ENCODE assay signal across 16 cellular contexts in the genomic region with DNA sequence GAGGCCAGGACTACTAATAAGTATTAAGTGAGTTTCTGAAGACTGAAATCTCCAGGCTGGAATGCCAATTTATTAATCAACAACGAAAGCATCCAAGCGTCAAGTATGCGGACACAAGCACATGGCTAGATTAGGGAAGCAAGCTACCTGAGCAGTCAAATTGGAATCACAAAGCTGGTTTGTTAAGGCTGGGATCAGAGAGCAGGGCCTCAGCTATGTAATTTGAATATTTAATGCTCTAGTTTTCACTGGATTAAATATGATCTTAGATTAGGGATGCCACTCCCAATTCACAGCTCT. TPM values are rescaled to one million over a fixed set of nuclear protein-coding genes. Genes with fewer than 3 reads are reported as not detected.
DNase-seq lines count a peak whose midpoint lies in the region; ATAC-seq and TF ChIP-seq lines count a peak whose summit lies in the region.
"Had no signal": no experiment of that assay in that cellular context is flagged by ENCODE, and none has a peak within 500 bp of the region (broad histone marks: within the 10 kb centered on the region; RNA-seq: fewer than 3 reads in every experiment).

No MANE protein-coding gene starts in this region.

- H3K9ac ChIP-seq in skeletal muscle satellite cell (ENCODE audit: low read depth, low read length), result peak overlapping the region; percentile 88

- H3K4me3 ChIP-seq in RWPE2 (ENCODE audit: severe bottlenecking) (no peak overlapping the region), skeletal muscle satellite cell (ENCODE audit: low read length) (peak overlapping the region; percentile 37)
- H3K4me3 ChIP-seq: HAP-1, right atrium auricular region, testis had no signal

- H3K27me3 Mint-ChIP-seq in HFFc6 (ENCODE audit: insufficient read depth), result peaks cover 3% of the 10 kb centered on the region; the same call in 1 of the 2 replicates

- H3K9me3 Mint-ChIP-seq in HFFc6, result no peaks in the 10 kb centered on the region

- no peak for ATAC-seq in RWPE2 (ENCODE audit: low read depth)

- H3K4me1 Mint-ChIP-seq in HFFc6 (ENCODE audit: low read depth), result peaks cover 37% of the 10 kb centered on the region

- H3K36me3 ChIP-seq in RWPE2 (ENCODE audit: low read depth) (peaks cover 31% of the 10 kb centered on the region), skeletal muscle satellite cell (ENCODE audit: insufficient read depth, low read length) (peaks cover 3% of the 10 kb centered on the region)
- H3K36me3 ChIP-seq: HAP-1, right atrium auricular region had no signal

- no peak for DNase-seq in HFFc6
- no peak for DNase-seq in RWPE2 (ENCODE audit: low spot score)
- DNase-seq in glomerular visceral epithelial cell (ENCODE audit: extremely low spot score), result peak; percentile 76
- no peak for DNase-seq in AML-193 (lab: John Stamatoyannopoulos, UW)
- no peak for DNase-seq in NCI-H226
- DNase-seq in NCI-H2107 (lab: John Stamatoyannopoulos, UW), result no peak
- DNase-seq: DMS53; foreskin keratinocyte; NCI-H2029 treated with DMSO at 0.1 percent for 48 hours; NCI-H524; stimulated activated CD4-positive, alpha-beta T cell treated with anti-CD3 and anti-CD28 coated beads, Interleukin-2, amount 100 ng/mL, for 24 hours; testis had no signal

- 0 out of 2 replicates have a peak overlapping the region, but pooled peaks have one; percentile 46 for H3K4me3 Mint-ChIP-seq in HFFc6
- H3K4me3 Mint-ChIP-seq: activated T-helper 1 cell treated with anti-CD3 and anti-CD28 coated beads, Interleukin-12 subunit alpha, Interleukin-12 subunit beta, Interleukin-2, Interleukin-4 antibody, amounts not matched to agents 30 ng/mL and 10 ng/mL and 1 ng/mL, durations not matched to agents 14 hours and 24 hours and 36 hours had no signal

- no peaks in the 10 kb centered on the region for H3K9me3 ChIP-seq in RWPE2 (ENCODE audit: severe bottlenecking)
- no peaks in the 10 kb centered on the region for H3K9me3 ChIP-seq in skeletal muscle satellite cell (replicated peaks; ENCODE audit: low read length)
- H3K9me3 ChIP-seq: HAP-1, right atrium auricular region, testis had no signal

- no peaks in the 10 kb centered on the region for H3K27me3 ChIP-seq in RWPE2 (ENCODE audit: insufficient read depth, poor library complexity, severe bottlenecking)
- H3K27me3 ChIP-seq in skeletal muscle satellite cell (ENCODE audit: control insufficient read depth, insufficient read depth, low read length), result no peaks in the 10 kb centered on the region
- H3K27me3 ChIP-seq: foreskin keratinocyte, right atrium auricular region, testis had no signal

- H3K27ac ChIP-seq in RWPE2 (ENCODE audit: poor library complexity, severe bottlenecking), result peak overlapping the region; percentile 100
- H3K27ac ChIP-seq: foreskin keratinocyte, testis had no signal

- TF ChIP-seq CTCF in HFFc6 (IDR thresholded peaks at IDR 0.05), result no peak
- TF ChIP-seq CTCF in RWPE2 (IDR thresholded peaks at IDR 0.05; ENCODE audit: poor library complexity, severe bottlenecking), result no peak

- peak overlapping the region; percentile 94 for H3K27ac Mint-ChIP-seq in HFFc6
- H3K27ac Mint-ChIP-seq: activated T-helper 1 cell treated with anti-CD3 and anti-CD28 coated beads, Interleukin-12 subunit alpha, Interleukin-12 subunit beta, Interleukin-2, Interleukin-4 antibody, amounts not matched to agents 30 ng/mL and 10 ng/mL and 1 ng/mL, durations not matched to agents 14 hours and 24 hours and 36 hours had no signal

- peak overlapping the region; percentile 50 for H3K4me2 ChIP-seq in skeletal muscle satellite cell (ENCODE audit: low read length)

- H3K36me3 Mint-ChIP-seq in HFFc6 (ENCODE audit: low read depth), result peaks cover 5% of the 10 kb centered on the region; the same call in 1 of the 2 replicates

- H3K4me1 ChIP-seq in RWPE2 (ENCODE audit: insufficient read depth, poor library complexity, severe bottlenecking) (peaks cover 18% of the 10 kb centered on the region), skeletal muscle satellite cell (ENCODE audit: control insufficient read depth, insufficient read depth, low read length) (peaks cover 49% of the 10 kb centered on the region)
- H3K4me1 ChIP-seq: HAP-1, testis had no signal

RNA-seq across cellular contexts. Expression of a gene that starts 5.7 kb away (rescaled TPM):
- total RNA-seq in HFFc6 (2021; fragmentation: NEBNext Ultra II Directional; extraction: Animal tissue kit (Norgen Biotek cat#: 25700)), result not detected
- total RNA-seq in skeletal muscle satellite cell (2012; rRNA removed), result 7.6 and 8.7 TPM in 2 replicates
- total RNA-seq: right atrium auricular region had no signal

RNA-seq across cellular contexts. Expression of a gene that starts 52.1 kb away (rescaled TPM):
- total RNA-seq in HFFc6 (2021; fragmentation: NEBNext Ultra II Directional; extraction: Animal tissue kit (Norgen Biotek cat#: 25700)), result under 1 TPM in 4 of 6 experiments, not detected in 2; 0.12 to 0.39 (median 0.20) TPM
- 12.2 and 13.2 TPM in 2 replicates for total RNA-seq in skeletal muscle satellite cell (2012; rRNA removed)
- total RNA-seq: activated T-helper 1 cell treated with anti-CD3 and anti-CD28 coated beads, Interleukin-12 subunit alpha, Interleukin-12 subunit beta, Interleukin-2, Interleukin-4 antibody, amounts not matched to agents 30 ng/mL and 10 ng/mL and 1 ng/mL, durations not matched to agents 14 hours and 24 hours and 36 hours had no signal
